In genomic region chr14:39174560-39175444, GRCh38 we compare ENCODE assay signal across 1 cellular context.
TF ChIP-seq lines count a peak whose summit lies in the region.

PNN (plus strand) TSS chr14:39175254; CDS start chr14:39175280, 26 bp downstream.

TF ChIP-seq in GM12878, 131 proteins besides CTCF, POLR2A, EP300 and RAD21 (continued from another document):
- TF ChIP-seq PKNOX1 (IDR thresholded peaks at IDR 0.05) (peak; percentile 99), ZZZ3 (IDR thresholded peaks at IDR 0.05; ENCODE audit: control insufficient read depth, insufficient read length, low read depth) (no peak), ZBED1 (IDR thresholded peaks at IDR 0.05; ENCODE audit: borderline replicate concordance) (0 out of 2 replicates have a peak, but pooled peaks have one; percentile 52), ZNF274 (IDR thresholded peaks at IDR 0.05; ENCODE audit: insufficient read depth, insufficient read length) (no peak)
TF ChIP-seq in GM12878: peak in this region for 77.
